Comparison of ENCODE assay signal across 8 cellular contexts in the genomic region with DNA sequence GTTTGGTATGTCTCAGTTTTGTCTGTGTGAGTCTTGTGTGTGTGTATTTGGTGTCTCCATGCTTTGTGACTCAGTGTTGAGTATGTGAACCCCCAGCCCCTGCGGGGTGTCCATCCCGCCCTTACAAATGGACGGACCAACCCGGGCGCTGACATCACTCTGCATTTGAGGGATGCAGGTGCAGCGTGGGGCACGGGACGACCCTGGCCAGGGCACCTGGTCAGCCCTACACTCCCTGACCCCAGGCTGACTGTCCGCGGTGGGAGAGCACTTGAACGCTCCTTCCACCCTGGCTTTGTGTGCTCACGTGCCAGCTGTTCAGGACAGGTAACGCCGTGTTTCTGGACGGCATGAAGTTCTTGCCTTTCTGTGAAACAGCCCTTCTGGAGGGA.
"Had no signal": no experiment of that assay in that cellular context is flagged by ENCODE, and none has a peak within 500 bp of the region (broad histone marks: within the 10 kb centered on the region; RNA-seq: fewer than 3 reads in every experiment).

No MANE protein-coding gene starts in this region.

- H2AFZ ChIP-seq: GM23338 had no signal

- ATAC-seq: GM23338, HCT116, HepG2, K562 had no signal

- H3K9me3 Mint-ChIP-seq: GM23338 had no signal

- H3K4me3 Mint-ChIP-seq: GM23338, HFFc6 had no signal

- DNase-seq: H7, HFFc6 had no signal

- H3K27ac ChIP-seq: HL-60 had no signal

- H3K4me1 ChIP-seq: HAP-1 had no signal

- H3K27ac Mint-ChIP-seq: HFFc6 had no signal

- H3K4me2 ChIP-seq: GM23338 had no signal

- H3K9me3 ChIP-seq: HAP-1 had no signal

- H3K4me3 ChIP-seq: GM23338, HAP-1, K562 had no signal

- H3K36me3 ChIP-seq: HAP-1 had no signal
